ENCODE assay signal across 8 cellular contexts in the genomic region with DNA sequence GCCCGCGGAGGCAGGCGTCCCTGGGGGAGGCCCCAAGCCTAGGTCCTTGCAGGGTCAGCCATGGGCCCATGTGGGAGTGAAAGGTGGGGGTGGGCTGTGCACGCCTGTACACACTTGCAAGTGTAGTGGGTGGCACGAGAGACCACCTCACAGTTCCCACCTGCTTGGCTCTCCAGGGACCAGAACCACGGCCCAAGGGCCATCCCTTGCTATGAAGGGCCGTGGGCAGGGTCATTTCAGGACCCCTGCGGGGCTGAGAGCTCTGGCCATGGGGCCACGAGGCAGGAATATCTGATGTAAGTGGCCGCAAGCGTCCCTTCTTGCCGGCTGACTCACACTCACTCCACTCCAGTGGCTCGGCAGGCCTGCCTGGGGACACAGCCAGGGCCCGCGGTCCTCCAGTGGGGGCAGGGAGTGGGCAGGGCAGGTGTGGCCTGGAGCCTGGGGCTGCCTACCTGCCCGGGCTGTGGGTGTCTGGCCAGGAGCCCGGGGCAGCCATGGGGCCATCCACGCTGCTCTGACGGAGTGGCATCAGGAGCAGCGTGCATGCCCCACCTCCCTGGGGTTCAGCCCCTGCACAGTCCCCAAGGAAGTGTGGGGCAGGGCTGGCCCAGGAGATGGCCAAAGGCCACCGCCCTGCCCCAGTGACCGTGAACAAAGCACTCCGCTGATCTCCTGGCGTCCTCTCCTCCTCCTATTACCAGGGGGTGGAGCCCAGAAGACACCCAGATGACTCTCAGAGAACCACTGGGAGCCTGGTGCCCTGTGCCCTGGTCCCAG. TPM values are rescaled to one million over a fixed set of nuclear protein-coding genes. Genes with fewer than 3 reads are reported as not detected.
DNase-seq lines count a peak whose midpoint lies in the region; ATAC-seq and TF ChIP-seq lines count a peak whose summit lies in the region.

No MANE protein-coding gene starts in this region.

- H3K27me3 ChIP-seq in ACC112 (ENCODE audit: insufficient read depth, low read length) (no peaks in the 10 kb centered on the region), esophagus squamous epithelium (no peaks in the 10 kb centered on the region)

- WGBS in esophagus squamous epithelium, 2 donors: 19 to 21% methylated on average over 7 to 14 of the region's 24 CpGs

- POLR2A ChIA-PET in T-cell (lab: Charles Lee): no interaction called here

- TF ChIP-seq CTCF in HFFc6 (IDR thresholded peaks at IDR 0.05): no peak
- no peak for TF ChIP-seq CTCF in esophagus squamous epithelium (IDR thresholded peaks at IDR 0.05)
- TF ChIP-seq CTCF in nephron (IDR thresholded peaks at IDR 0.05; ENCODE audit: unreplicated experiment in 3 of 3): no peak

- TF ChIP-seq POLR2A in esophagus squamous epithelium (IDR thresholded peaks at IDR 0.05): peak in 3 of 4 donors; percentile 11 to 29 (median 11)

- peak overlapping the region; percentile 94 for H3K27ac ChIP-seq in ACC112 (ENCODE audit: low read depth, low read length)
- peak overlapping the region; percentile 98 to 99 (median 99) for H3K27ac ChIP-seq in esophagus squamous epithelium

- no peak overlapping the region for H2AFZ ChIP-seq in ACC112 (ENCODE audit: low read length, unreplicated experiment)

- H3K9me3 ChIP-seq in esophagus squamous epithelium: no peaks in the 10 kb centered on the region

- H3K79me2 ChIP-seq in ACC112 (ENCODE audit: control insufficient read depth, insufficient read depth, low read length, unreplicated experiment): no peaks in the 10 kb centered on the region

- H3K36me3 ChIP-seq in ACC112 (ENCODE audit: insufficient read depth, low read length) (no peaks in the 10 kb centered on the region), esophagus squamous epithelium (no peaks in the 10 kb centered on the region)

- H3K4me1 Mint-ChIP-seq in HFFc6 (ENCODE audit: low read depth) (peaks cover 40% of the 10 kb centered on the region), T-cell (peaks cover 47 to 66% (median 58%) of the 10 kb centered on the region in 3 donors), nephron (peaks cover 32% of the 10 kb centered on the region)

- CTCF ChIA-PET in T-cell (lab: Charles Lee): interaction anchor here in 1 of 2 donors (0.5 kb wide), 1 partner anchor 13 kb away, joined by 3 read pairs; no protein-coding TSS in a partner anchor

- DNase-seq in HFFc6 (peak; percentile 57), T-cell (no peak), esophagus squamous epithelium (lab: John Stamatoyannopoulos, UW) (no peak), NCI-H748 treated with DMSO at 0.1 percent for 48 hours (lab: John Stamatoyannopoulos, UW) (no peak)

- H3K36me3 Mint-ChIP-seq in HFFc6 (ENCODE audit: low read depth): no peaks in the 10 kb centered on the region
- H3K36me3 Mint-ChIP-seq in T-cell: no peaks in the 10 kb centered on the region
- no peaks in the 10 kb centered on the region for H3K36me3 Mint-ChIP-seq in nephron (ENCODE audit: low read depth)

- H3K9me3 Mint-ChIP-seq in HFFc6 (no peaks in the 10 kb centered on the region), T-cell (no peaks in the 10 kb centered on the region), nephron (no peaks in the 10 kb centered on the region)

- H3K27ac Mint-ChIP-seq in HFFc6: peak overlapping the region; percentile 99
- H3K27ac Mint-ChIP-seq in T-cell: peak overlapping the region; percentile 96 to 98
- peak overlapping the region; percentile 97 to 100 (median 99) for H3K27ac Mint-ChIP-seq in nephron

- intact Hi-C loops in esophagus squamous epithelium (cut with DNase I): no loop called here

- H3K4me3 Mint-ChIP-seq in HFFc6 (peak overlapping the region; percentile 88), T-cell (peak overlapping the region; percentile 87 to 89 (median 89)), nephron (peak overlapping the region; percentile 90 to 92 (median 91))

- peak overlapping the region; percentile 74 for H3K4me3 ChIP-seq in ACC112 (ENCODE audit: low read depth, low read length)
- peak overlapping the region in 3 of 4 donors; percentile 53 to 83 (median 74) for H3K4me3 ChIP-seq in esophagus squamous epithelium

- H3K27me3 Mint-ChIP-seq in HFFc6 (ENCODE audit: insufficient read depth): peaks cover 1% of the 10 kb centered on the region
- H3K27me3 Mint-ChIP-seq in T-cell: no peaks in the 10 kb centered on the region
- H3K27me3 Mint-ChIP-seq in nephron (ENCODE audit: low read depth): no peaks in the 10 kb centered on the region

- ATAC-seq in T-cell (replicated peaks in 1 of 4) (no peak), GM21717 (IDR thresholded peaks at IDR 0.05; ENCODE audit: unreplicated experiment) (no peak), GM19324 (IDR thresholded peaks at IDR 0.05; ENCODE audit: low FRiP score, unreplicated experiment) (no peak)

- peaks cover 37% of the 10 kb centered on the region for H3K4me1 ChIP-seq in ACC112 (ENCODE audit: control insufficient read depth, insufficient read depth, low read length, unreplicated experiment)
- peaks cover 64 to 96% (median 71%) of the 10 kb centered on the region in 3 donors for H3K4me1 ChIP-seq in esophagus squamous epithelium

RNA-seq across cellular contexts. Expression of a gene that starts 8.6 kb away (rescaled TPM):
- 10 to 100 TPM; 61.5 to 82.9 (median 65.2) TPM for total RNA-seq in HFFc6 (2021; fragmentation: NEBNext Ultra II Directional; extraction: Animal tissue kit (Norgen Biotek cat#: 25700))
- 100 to 1,000 TPM; 196 to 242 (median 234) TPM for total RNA-seq in T-cell
- 100 to 1,000 TPM; 147 to 300 (median 189) TPM for total RNA-seq in esophagus squamous epithelium

RNA-seq across cellular contexts. Expression of a gene that starts 36.5 kb away (rescaled TPM):
- total RNA-seq in HFFc6 (2021; fragmentation: NEBNext Ultra II Directional; extraction: Animal tissue kit (Norgen Biotek cat#: 25700)): 10 to 100 TPM; 47.1 to 52.6 (median 51.2) TPM
- total RNA-seq in T-cell: 100 to 1,000 TPM in 4 of 5 donors, 10 to 100 TPM in 1; 98.6 to 162 (median 142) TPM
- total RNA-seq in esophagus squamous epithelium: 10 to 100 TPM; 22.9 to 26.9 (median 23.6) TPM

RNA-seq across cellular contexts. Expression of a gene that starts 37.1 kb away (rescaled TPM):
- total RNA-seq in HFFc6 (2021; fragmentation: NEBNext Ultra II Directional; extraction: Animal tissue kit (Norgen Biotek cat#: 25700)): 1 to 10 TPM in 5 of 6 experiments, under 1 TPM in 1; 0.68 to 1.9 (median 1.5) TPM
- total RNA-seq in T-cell (10 to 100 TPM; 14.0 to 23.5 (median 19.7) TPM), esophagus squamous epithelium (10 to 100 TPM in 1 of 4 donors, 1 to 10 TPM in 2, not detected in 1; 3.0 to 11.4 (median 3.2) TPM)

RNA-seq across cellular contexts. Expression of a gene that starts 44.1 kb away (rescaled TPM):
- 10 to 100 TPM; 74.1 to 95.6 (median 84.7) TPM for total RNA-seq in HFFc6 (2021; fragmentation: NEBNext Ultra II Directional; extraction: Animal tissue kit (Norgen Biotek cat#: 25700))
- total RNA-seq in T-cell (10 to 100 TPM; 52.2 to 79.8 (median 73.6) TPM), esophagus squamous epithelium (10 to 100 TPM; 42.3 to 79.0 (median 63.8) TPM)
